Comparison of ENCODE assay signal across 9 cellular contexts in the genomic region with DNA sequence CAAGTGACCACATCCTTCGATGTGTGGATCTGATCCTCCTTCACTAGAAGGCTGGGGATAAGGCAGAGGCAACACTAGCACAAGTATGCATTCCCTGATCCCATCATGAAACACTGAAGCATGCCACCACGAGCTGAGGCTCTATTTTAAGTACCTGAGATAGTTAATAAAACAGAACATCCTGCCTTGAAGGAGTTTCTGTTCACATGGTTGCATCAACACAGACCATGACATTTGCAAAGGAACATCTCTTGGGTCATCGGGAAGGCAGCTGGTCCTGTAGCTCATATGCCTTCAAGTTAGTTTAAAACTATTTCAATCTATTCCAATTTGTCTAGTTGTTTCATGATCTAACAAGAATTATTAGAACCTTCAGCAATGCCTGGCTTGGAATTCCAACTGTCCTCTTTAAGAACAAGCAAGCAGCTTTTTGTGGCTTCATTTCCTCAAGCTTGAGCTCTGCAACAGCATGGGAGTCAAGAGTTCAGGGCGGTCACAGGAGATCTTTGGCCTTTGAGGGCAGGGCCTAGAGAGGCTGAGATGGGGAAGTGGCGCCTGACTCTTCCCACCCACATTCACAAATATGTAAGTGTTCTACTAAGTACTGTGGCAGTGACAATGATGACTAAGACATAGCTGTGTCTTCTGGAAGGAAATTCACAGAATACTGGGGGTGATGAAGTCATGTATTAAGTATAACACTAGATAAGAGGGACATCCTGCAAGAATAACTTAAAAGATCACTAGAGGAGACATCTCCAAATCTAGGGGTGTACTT. TPM values are rescaled to one million over a fixed set of nuclear protein-coding genes. Genes with fewer than 3 reads are reported as not detected.
A peak's percentile ranks its signal among the peaks of the same experiment; 100 is the strongest.
DNase-seq lines count a peak whose midpoint lies in the region; ATAC-seq, FAIRE-seq and TF ChIP-seq lines count a peak whose summit lies in the region.
"Had no signal": no experiment of that assay in that cellular context is flagged by ENCODE, and none has a peak within 500 bp of the region (broad histone marks: within the 10 kb centered on the region; RNA-seq: fewer than 3 reads in every experiment).

No MANE protein-coding gene starts in this region.

- H3K4me3 ChIP-seq in gastroesophageal sphincter (no peak overlapping the region), suprapubic skin (no peak overlapping the region)
- H3K4me3 ChIP-seq: cardiac muscle cell had no signal

- H3K4me1 ChIP-seq in gastroesophageal sphincter (peaks cover 15 to 74% (median 19%) of the 10 kb centered on the region in 3 donors), suprapubic skin (peaks cover 65% of the 10 kb centered on the region)

- H3K9me3 ChIP-seq in gastroesophageal sphincter = no peaks in the 10 kb centered on the region
- no peaks in the 10 kb centered on the region for H3K9me3 ChIP-seq in suprapubic skin

- WGBS in gastroesophageal sphincter (ENCODE audit: low coverage in 1 of 2), 2 donors = 47 to 48% methylated on average over 3 to 5 of the region's 5 CpGs
- 53% methylated on average over 5 of the region's 5 CpGs for WGBS in suprapubic skin

- no peak overlapping the region for H3K4me3 Mint-ChIP-seq in stimulated activated effector memory CD8-positive, alpha-beta T cell treated with anti-CD3 and anti-CD28 coated beads, Interleukin-12 subunit alpha, Interleukin-12 subunit beta, amount 100 ng/mL, for 72 hours
- no peak overlapping the region for H3K4me3 Mint-ChIP-seq in effector memory CD8-positive, alpha-beta T cell

- TF ChIP-seq POLR2A in gastroesophageal sphincter (IDR thresholded peaks at IDR 0.05) (no peak), suprapubic skin (IDR thresholded peaks at IDR 0.05) (no peak)

- no peaks in the 10 kb centered on the region for H3K4me1 Mint-ChIP-seq in stimulated activated effector memory CD8-positive, alpha-beta T cell treated with anti-CD3 and anti-CD28 coated beads, Interleukin-12 subunit alpha, Interleukin-12 subunit beta, amount 100 ng/mL, for 72 hours
- no peaks in the 10 kb centered on the region for H3K4me1 Mint-ChIP-seq in effector memory CD8-positive, alpha-beta T cell (ENCODE audit: low read depth in 2 of 2)

- TF ChIP-seq CTCF in gastroesophageal sphincter (IDR thresholded peaks at IDR 0.05) = no peak
- no peak for TF ChIP-seq CTCF in suprapubic skin (IDR thresholded peaks at IDR 0.05)

- peak overlapping the region; percentile 38 to 98 (median 62) for H3K27ac ChIP-seq in gastroesophageal sphincter
- peak overlapping the region; percentile 47 for H3K27ac ChIP-seq in suprapubic skin
- H3K27ac ChIP-seq: cardiac muscle cell had no signal

- ATAC-seq in GM19351 (IDR thresholded peaks at IDR 0.05; ENCODE audit: unreplicated experiment) (peak; percentile 93), gastroesophageal sphincter (peak; percentile 76), GM21515 (IDR thresholded peaks at IDR 0.05; ENCODE audit: unreplicated experiment) (no peak)
- ATAC-seq in stimulated activated effector memory CD8-positive, alpha-beta T cell treated with anti-CD3 and anti-CD28 coated beads, Interleukin-12 subunit alpha, Interleukin-12 subunit beta, amount 100 ng/mL, for 72 hours = no peak
- ATAC-seq in effector memory CD8-positive, alpha-beta T cell (replicated peaks) = no peak

- DNase-seq in RCC 7860 (ENCODE audit: low spot score) = peak; percentile 98
- DNase-seq in suprapubic skin (ENCODE audit: low spot score in 2 of 2) = no peak
- DNase-seq in hippocampal formation (lab: John Stamatoyannopoulos, UW) = no peak
- no peak for DNase-seq in stimulated activated effector memory CD8-positive, alpha-beta T cell treated with anti-CD3 and anti-CD28 coated beads, Interleukin-12 subunit alpha, Interleukin-12 subunit beta, amount 100 ng/mL, for 72 hours (ENCODE audit: low spot score in 2 of 2)
- no peak for DNase-seq in effector memory CD8-positive, alpha-beta T cell

- no peak overlapping the region for H3K27ac Mint-ChIP-seq in stimulated activated effector memory CD8-positive, alpha-beta T cell treated with anti-CD3 and anti-CD28 coated beads, Interleukin-12 subunit alpha, Interleukin-12 subunit beta, amount 100 ng/mL, for 72 hours
- H3K27ac Mint-ChIP-seq in effector memory CD8-positive, alpha-beta T cell = no peak overlapping the region

- H3K9me3 Mint-ChIP-seq in stimulated activated effector memory CD8-positive, alpha-beta T cell treated with anti-CD3 and anti-CD28 coated beads, Interleukin-12 subunit alpha, Interleukin-12 subunit beta, amount 100 ng/mL, for 72 hours = no peaks in the 10 kb centered on the region
- peaks cover 0 to 6% of the 10 kb centered on the region in 2 donors for H3K9me3 Mint-ChIP-seq in effector memory CD8-positive, alpha-beta T cell

- H3K27me3 Mint-ChIP-seq in effector memory CD8-positive, alpha-beta T cell = no peaks in the 10 kb centered on the region

- no peaks in the 10 kb centered on the region for H3K36me3 Mint-ChIP-seq in stimulated activated effector memory CD8-positive, alpha-beta T cell treated with anti-CD3 and anti-CD28 coated beads, Interleukin-12 subunit alpha, Interleukin-12 subunit beta, amount 100 ng/mL, for 72 hours
- H3K36me3 Mint-ChIP-seq in effector memory CD8-positive, alpha-beta T cell (ENCODE audit: insufficient read depth) = no peaks in the 10 kb centered on the region

- H3K27me3 ChIP-seq in gastroesophageal sphincter (no peaks in the 10 kb centered on the region), suprapubic skin (no peaks in the 10 kb centered on the region)
- H3K27me3 ChIP-seq: cardiac muscle cell had no signal

- TF ChIP-seq EP300 in gastroesophageal sphincter (IDR thresholded peaks at IDR 0.05) (no peak), suprapubic skin (IDR thresholded peaks at IDR 0.05) (no peak)

- peak; percentile 98 for FAIRE-seq in RCC 7860 (lab: Jason Lieb, UNC)

- peaks cover 2 to 55% of the 10 kb centered on the region in 2 donors for H3K36me3 ChIP-seq in gastroesophageal sphincter
- peaks cover 61% of the 10 kb centered on the region for H3K36me3 ChIP-seq in suprapubic skin
- H3K36me3 ChIP-seq: cardiac muscle cell had no signal

RNA-seq across cellular contexts. Expression of a gene that starts 15.2 kb away (rescaled TPM):
- total RNA-seq in gastroesophageal sphincter (100 to 1,000 TPM in 2 of 4 donors, 10 to 100 TPM in 2; 31.0 to 154 (median 81.0) TPM), suprapubic skin (10 to 100 TPM; 45.7 to 65.3 (median 56.9) TPM)

Comparison
In these comparisons a context has a peak if more than half of its experiments do, and no peak if none do; other contexts are left out.
1. ATAC-seq: peak in GM19351 (single experiment) and gastroesophageal sphincter (single experiment); none in stimulated activated effector memory CD8-positive, alpha-beta T cell treated with anti-CD3 and anti-CD28 coated beads, Interleukin-12 subunit alpha, Interleukin-12 subunit beta, amount 100 ng/mL, for 72 hours (single experiment), effector memory CD8-positive, alpha-beta T cell (single experiment) and GM21515 (single experiment).